ENCODE assay signal across 1 cellular context in genomic region chr13:51360489-51360888, GRCh38.
TF ChIP-seq lines count a peak whose summit lies in the region.

No MANE protein-coding gene starts in this region.

TF ChIP-seq in GM23338, 12 proteins besides CTCF, POLR2A, EP300 and RAD21:
- TF ChIP-seq ZNF462 (CRISPR knock-in tag; IDR thresholded peaks at IDR 0.05): no peak
- no peak for TF ChIP-seq STAT1 (IDR thresholded peaks at IDR 0.05; ENCODE audit: unreplicated experiment)
- TF ChIP-seq REST (IDR thresholded peaks at IDR 0.05; ENCODE audit: unreplicated experiment): no peak
- TF ChIP-seq ZNF114 (CRISPR knock-in tag; IDR thresholded peaks at IDR 0.05): no peak
- TF ChIP-seq JUNB (IDR thresholded peaks at IDR 0.05; ENCODE audit: unreplicated experiment): no peak
- TF ChIP-seq ETS1 (IDR thresholded peaks at IDR 0.05): no peak
- TF ChIP-seq POLR2AphosphoS5 (IDR thresholded peaks at IDR 0.05; ENCODE audit: low read depth): no peak
- TF ChIP-seq NANOG (IDR thresholded peaks at IDR 0.05; ENCODE audit: borderline replicate concordance): no peak
- TF ChIP-seq CREB1 (CRISPR knock-in tag; IDR thresholded peaks at IDR 0.05; ENCODE audit: low read depth): no peak
- no peak for TF ChIP-seq ZNF331 (CRISPR knock-in tag; IDR thresholded peaks at IDR 0.05; ENCODE audit: low read depth)
- TF ChIP-seq EZH2 (IDR thresholded peaks at IDR 0.05; ENCODE audit: low read depth, unreplicated experiment): no peak
- TF ChIP-seq EZH2phosphoT487 (IDR thresholded peaks at IDR 0.05; ENCODE audit: unreplicated experiment): no peak
